Comparison of ENCODE assay signal across 8 cellular contexts in genomic region chr6:134111062-134111677, GRCh38. TPM values are rescaled to one million over a fixed set of nuclear protein-coding genes. Genes with fewer than 3 reads are reported as not detected.
DNase-seq lines count a peak whose midpoint lies in the region; ATAC-seq lines count a peak whose summit lies in the region.

No MANE protein-coding gene starts in this region.

- peaks cover 20% of the 10 kb centered on the region for H3K27me3 Mint-ChIP-seq in activated CD4-positive, alpha-beta memory T cell treated with anti-CD3 and anti-CD28 coated beads, Interleukin-2, amount 10 ng/mL, durations not matched to agents 7 days and 5 days

- intact Hi-C loops in Right ventricle myocardium superior (cut with DNase I), result no loop called here
- intact Hi-C loops in left ventricle myocardium superior (cut with micrococcal nuclease), result no loop called here

- H3K36me3 Mint-ChIP-seq in activated CD4-positive, alpha-beta memory T cell treated with anti-CD3 and anti-CD28 coated beads, Interleukin-2, amount 10 ng/mL, durations not matched to agents 7 days and 5 days (ENCODE audit: low read depth), result no peaks in the 10 kb centered on the region

- H3K9me3 Mint-ChIP-seq in activated CD4-positive, alpha-beta memory T cell treated with anti-CD3 and anti-CD28 coated beads, Interleukin-2, amount 10 ng/mL, durations not matched to agents 7 days and 5 days, result no peaks in the 10 kb centered on the region

- CTCF ChIA-PET in activated CD4-positive, alpha-beta memory T cell treated with anti-CD3 and anti-CD28 coated beads, Interleukin-2, amount 10 ng/mL, durations not matched to agents 7 days and 5 days (lab: Charles Lee), result interaction anchor here (0.7 to 5.0 kb wide), 16 partner anchors 8 to 830 kb away, joined by 3 to 34 read pairs (median 4); no protein-coding TSS in a partner anchor

- ATAC-seq in Right ventricle myocardium superior (ENCODE audit: poor library complexity), result peak; percentile 52
- ATAC-seq in left ventricle myocardium superior, result no peak
- peak; percentile 73 for ATAC-seq in HG02642 (IDR thresholded peaks at IDR 0.05; ENCODE audit: poor library complexity, unreplicated experiment)
- no peak for ATAC-seq in HG03039 (IDR thresholded peaks at IDR 0.05; ENCODE audit: unreplicated experiment)

- peaks cover 7% of the 10 kb centered on the region for H3K4me1 Mint-ChIP-seq in activated CD4-positive, alpha-beta memory T cell treated with anti-CD3 and anti-CD28 coated beads, Interleukin-2, amount 10 ng/mL, durations not matched to agents 7 days and 5 days

- H3K4me3 Mint-ChIP-seq in activated CD4-positive, alpha-beta memory T cell treated with anti-CD3 and anti-CD28 coated beads, Interleukin-2, amount 10 ng/mL, durations not matched to agents 7 days and 5 days, result no peak overlapping the region

- POLR2A ChIA-PET in activated CD4-positive, alpha-beta memory T cell treated with anti-CD3 and anti-CD28 coated beads, Interleukin-2, amount 10 ng/mL, durations not matched to agents 7 days and 5 days (lab: Charles Lee), result no interaction called here

- H3K27ac Mint-ChIP-seq in activated CD4-positive, alpha-beta memory T cell treated with anti-CD3 and anti-CD28 coated beads, Interleukin-2, amount 10 ng/mL, durations not matched to agents 7 days and 5 days, result no peak overlapping the region

- DNase-seq in Right ventricle myocardium superior (no peak), left ventricle myocardium superior (no peak), NCI-H226 (peak; percentile 23), foreskin melanocyte (peak; percentile 58), putamen (ENCODE audit: low spot score) (peak; percentile 37)
- peak; percentile 52 for DNase-seq in activated CD4-positive, alpha-beta memory T cell treated with anti-CD3 and anti-CD28 coated beads, Interleukin-2, amount 10 ng/mL, durations not matched to agents 7 days and 5 days

RNA-seq across cellular contexts. Expression of gene SLC2A12, which starts 58.7 kb away (rescaled TPM):
- total RNA-seq in Right ventricle myocardium superior (14.4 TPM), left ventricle myocardium superior (21.1 TPM)
- under 1 TPM; 0.13 to 0.20 TPM for total RNA-seq in activated CD4-positive, alpha-beta memory T cell treated with anti-CD3 and anti-CD28 coated beads, Interleukin-2, amount 10 ng/mL, durations not matched to agents 7 days and 5 days

Comparison
In these comparisons a context has a peak if more than half of its experiments do, and no peak if none do; other contexts are left out.
1. ATAC-seq: peak in Right ventricle myocardium superior (single experiment) and HG02642 (single experiment); none in left ventricle myocardium superior (single experiment) and HG03039 (single experiment).
2. DNase-seq: peak in NCI-H226 (single experiment), activated CD4-positive, alpha-beta memory T cell treated with anti-CD3 and anti-CD28 coated beads, Interleukin-2, amount 10 ng/mL, durations not matched to agents 7 days and 5 days (single experiment), foreskin melanocyte (single experiment) and putamen (single experiment); none in Right ventricle myocardium superior (single experiment) and left ventricle myocardium superior (single experiment).
3. RNA of gene SLC2A12, which starts 58.7 kb away (total RNA-seq): 21.1 TPM in left ventricle myocardium superior (single experiment) and 14.4 TPM in Right ventricle myocardium superior (single experiment); 0.13 to 0.20 TPM in activated CD4-positive, alpha-beta memory T cell treated with anti-CD3 and anti-CD28 coated beads, Interleukin-2, amount 10 ng/mL, durations not matched to agents 7 days and 5 days; every median in the first group is over 10 times any median in the second.